11 cellular contexts compared by ENCODE assay signal in genomic region chr20:21514553-21515251, GRCh38. TPM values are rescaled to one million over a fixed set of nuclear protein-coding genes. Genes with fewer than 3 reads are reported as not detected.
A peak's percentile ranks its signal among the peaks of the same experiment; 100 is the strongest.
DNase-seq lines count a peak whose midpoint lies in the region; ATAC-seq and TF ChIP-seq lines count a peak whose summit lies in the region.
"Had no signal": no experiment of that assay in that cellular context is flagged by ENCODE, and none has a peak within 500 bp of the region (broad histone marks: within the 10 kb centered on the region; RNA-seq: fewer than 3 reads in every experiment).

No MANE protein-coding gene starts in this region.

- H3K27me3 Mint-ChIP-seq in MCF 10A (ENCODE audit: insufficient read depth, unreplicated experiment) = peaks cover 43% of the 10 kb centered on the region

- TF ChIP-seq CTCF in breast epithelium (IDR thresholded peaks at IDR 0.05) = no peak
- TF ChIP-seq CTCF in MCF 10A (IDR thresholded peaks at IDR 0.05; ENCODE audit: unreplicated experiment) = no peak
- no peak for TF ChIP-seq CTCF in Panc1 (IDR thresholded peaks at IDR 0.05)
- no peak for TF ChIP-seq CTCF in thoracic aorta (IDR thresholded peaks at IDR 0.05)

- no peaks in the 10 kb centered on the region for H3K36me3 ChIP-seq in breast epithelium
- no peaks in the 10 kb centered on the region for H3K36me3 ChIP-seq in Panc1 (ENCODE audit: control insufficient read depth, insufficient read depth, low read length)
- H3K36me3 ChIP-seq in iPS-20b (ENCODE audit: insufficient read depth, low read depth, low read length) = no peaks in the 10 kb centered on the region
- H3K36me3 ChIP-seq in thoracic aorta = no peaks in the 10 kb centered on the region

- in situ Hi-C loops in Panc1 (cut with HindIII; ENCODE audit: low pct_unique_long_range_greater_than_20kb, low sequenced_read_pairs) = no loop called here

- POLR2A ChIA-PET in MCF 10A (lab: Yijun Ruan, JAX) (no interaction called here), Panc1 (lab: Charles Lee) (no interaction called here)

- H3K27me3 ChIP-seq in breast epithelium (peaks cover 4 to 100% of the 10 kb centered on the region in 2 donors), Panc1 (ENCODE audit: control insufficient read depth, insufficient read depth, low read length) (peaks cover 3% of the 10 kb centered on the region), iPS-20b (ENCODE audit: insufficient read depth, low read length) (peaks cover 99% of the 10 kb centered on the region), thoracic aorta (replicated peaks; ENCODE audit: insufficient read depth) (peaks cover 5% of the 10 kb centered on the region)

- H3K9me3 ChIP-seq in breast epithelium (no peaks in the 10 kb centered on the region), Panc1 (ENCODE audit: control insufficient read depth, insufficient read depth, low read depth, low read length) (no peaks in the 10 kb centered on the region), iPS-20b (ENCODE audit: insufficient read depth, low read depth, low read length) (no peaks in the 10 kb centered on the region; the same call in 1 of the 2 replicates), thoracic aorta (no peaks in the 10 kb centered on the region)

- peaks cover 5% of the 10 kb centered on the region for H3K4me1 Mint-ChIP-seq in MCF 10A (ENCODE audit: insufficient read depth, unreplicated experiment)

- H3K4me3 ChIP-seq in breast epithelium (peak overlapping the region in 2 of 3 donors; percentile 14 to 55), Panc1 (ENCODE audit: low read depth in 2 of 2, low read length in 2 of 2) (peak overlapping the region; percentile 11 to 39; a peak in 3 of 4 replicates), iPS-20b (ENCODE audit: low read length) (peak overlapping the region; percentile 62), thoracic aorta (peak overlapping the region; percentile 67)

- DNase-seq in breast epithelium (ENCODE audit: low spot score in 2 of 2) (no peak), MCF 10A (ENCODE audit: unreplicated experiment) (no peak), Panc1 (ENCODE audit: low read depth, low spot score) (no peak), thoracic aorta (ENCODE audit: low spot score) (no peak), SHP77 (lab: John Stamatoyannopoulos, UW) (no peak), sciatic nerve (ENCODE audit: low spot score) (no peak)
- DNase-seq in stimulated activated CD4-positive, alpha-beta T cell treated with anti-CD3 and anti-CD28 coated beads, Interleukin-4, amount 100 ng/mL, for 1 hour = no peak
- DNase-seq: Calu3 had no signal

- H3K4me1 ChIP-seq in breast epithelium (peaks cover 0 to 15% of the 10 kb centered on the region in 2 donors), Panc1 (ENCODE audit: control insufficient read depth, insufficient read depth, low read length) (no peaks in the 10 kb centered on the region; the same call in 1 of the 2 replicates), iPS-20b (ENCODE audit: insufficient read depth, low read length) (peaks cover 12% of the 10 kb centered on the region; the same call in 1 of the 2 replicates), thoracic aorta (ENCODE audit: control insufficient read depth in 1 of 2, low read depth in 2 of 2) (peaks cover 28 to 57% of the 10 kb centered on the region in 2 donors)

- intact Hi-C loops in breast epithelium (cut with DNase I; ENCODE audit: low total_unique reads) (no loop called here), MCF 10A (cut with micrococcal nuclease) (no loop called here), Panc1 (cut with micrococcal nuclease; ENCODE audit: unreplicated experiment) (no loop called here), sciatic nerve (cut with DNase I) (no loop called here)

- no peak overlapping the region for H3K27ac Mint-ChIP-seq in MCF 10A (ENCODE audit: low read depth, unreplicated experiment)

- no peak overlapping the region for H3K27ac ChIP-seq in breast epithelium
- H3K27ac ChIP-seq in Panc1 (ENCODE audit: low read length) = no peak overlapping the region
- no peak overlapping the region for H3K27ac ChIP-seq in iPS-20b (ENCODE audit: low read length)
- H3K27ac ChIP-seq in thoracic aorta = no peak overlapping the region
- H3K27ac ChIP-seq: KMS-11 had no signal

- BruUV-seq in MCF 10A (replicated peaks; lab: Mats Ljungman, UMichigan) (no TSS peak), Panc1 (replicated peaks; lab: Mats Ljungman, UMichigan) (no TSS peak)

- CTCF ChIA-PET in MCF 10A (lab: Yijun Ruan, JAX) = interaction anchor here (0.6 to 2.6 kb wide), 6 partner anchors 8 to 118 kb away, joined by 3 to 6 read pairs (median 4); no protein-coding TSS in a partner anchor
- CTCF ChIA-PET in Panc1 (lab: Charles Lee) = interaction anchor here (0.7 kb wide), 1 partner anchor 1595 kb away, joined by 3 read pairs; no protein-coding TSS in a partner anchor

- no peak for TF ChIP-seq POLR2A in breast epithelium (IDR thresholded peaks at IDR 0.05)

- no peaks in the 10 kb centered on the region for H3K36me3 Mint-ChIP-seq in MCF 10A (ENCODE audit: insufficient read depth, unreplicated experiment)

- H3K9ac ChIP-seq in iPS-20b (ENCODE audit: low read depth, low read length) = no peak overlapping the region
- H3K9ac ChIP-seq: KMS-11 had no signal

- ATAC-seq in Panc1 (no peak), thoracic aorta (ENCODE audit: insufficient number of reproducible peaks, low FRiP score, low read depth) (no peak), sciatic nerve (no peak)

- H3K4me3 Mint-ChIP-seq in MCF 10A (ENCODE audit: unreplicated experiment) = no peak overlapping the region

- no peaks in the 10 kb centered on the region for H3K9me3 Mint-ChIP-seq in MCF 10A (ENCODE audit: unreplicated experiment)

RNA-seq across cellular contexts. Expression of gene NKX2-2, which starts 0.8 kb away (rescaled TPM):
- total RNA-seq in breast epithelium (not detected), MCF 10A (2022) (not detected in 2 replicates), Panc1 (2021; ENCODE audit: unreplicated experiment) (not detected), thoracic aorta (under 1 TPM in 1 of 2 donors, not detected in 1; 0.35 TPM), sciatic nerve (not detected)
- polyA plus RNA-seq in Panc1 (2012; ENCODE audit: insufficient read length) = not detected
- total RNA-seq: Calu3, kidney epithelial cell had no signal
